ENCODE assay signal across 30 cellular contexts in the genomic region with DNA sequence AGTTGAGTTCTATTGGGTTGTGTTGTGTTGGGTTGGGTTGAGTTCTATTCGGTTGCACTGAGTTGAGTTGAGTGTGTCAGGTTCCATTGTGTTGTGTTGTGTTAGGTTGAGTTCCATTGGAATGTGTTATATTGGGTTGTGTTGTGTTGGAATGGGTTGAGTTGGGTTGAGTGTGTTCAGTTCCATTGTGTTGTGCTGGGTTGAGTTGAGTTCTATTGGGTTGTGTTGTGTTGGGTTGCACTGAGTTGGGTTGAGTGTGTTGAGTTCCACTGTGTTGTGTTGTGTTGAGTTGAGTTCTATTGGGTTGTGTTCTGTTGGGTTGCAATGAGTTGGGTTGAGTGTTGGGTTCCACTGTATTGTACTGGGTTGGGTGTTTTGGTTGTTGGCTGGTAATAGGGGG. TPM values are rescaled to one million over a fixed set of nuclear protein-coding genes. Genes with fewer than 3 reads are reported as not detected.
"Had no signal": no experiment of that assay in that cellular context is flagged by ENCODE, and none has a peak within 500 bp of the region (broad histone marks: within the 10 kb centered on the region; RNA-seq: fewer than 3 reads in every experiment).

No MANE protein-coding gene starts in this region.

- DNase-seq: effector CD8-positive, alpha-beta T cell; effector memory CD8-positive, alpha-beta T cell; endodermal cell; erythroblast; esophagus squamous epithelium; foreskin fibroblast; foreskin melanocyte; gastrocnemius medialis; glutamatergic neuron; heart right ventricle; hippocampal formation; left cardiac atrium; left lung; left ventricle myocardium superior; lower lobe of right lung; mesenchymal stem cell; mucosa of descending colon had no signal

- H3K27ac ChIP-seq: coronary artery, epithelial cell of prostate, esophagus squamous epithelium, gastrocnemius medialis, heart right ventricle, left lung, lower lobe of right lung had no signal

- H3K4me3 ChIP-seq: coronary artery, esophagus squamous epithelium, gastrocnemius medialis, heart right ventricle, left lung, lower lobe of right lung, mucosa of descending colon had no signal

- FAIRE-seq: colon, endometrium, islet of Langerhans, keratinocyte had no signal

- H3K4me1 ChIP-seq: esophagus squamous epithelium, gastrocnemius medialis, left lung, lower lobe of right lung had no signal

- H3K27me3 ChIP-seq: gastrocnemius medialis, heart right ventricle, left lung had no signal

- H3K36me3 ChIP-seq: esophagus squamous epithelium, gastrocnemius medialis, heart right ventricle, left lung, lower lobe of right lung had no signal

- H3K9me3 ChIP-seq: esophagus squamous epithelium, gastrocnemius medialis, heart right ventricle, left lung, lower lobe of right lung, mucosa of descending colon had no signal

RNA-seq across cellular contexts. Expression of gene ALX4, which starts 35.5 kb away (rescaled TPM):
- total RNA-seq: dermis microvascular lymphatic vessel endothelial cell, endodermal cell, esophagus mucosa, esophagus squamous epithelium, glomerular endothelial cell, kidney epithelial cell, left lung, lower lobe of right lung, lung microvascular endothelial cell, mesenteric fat pad, mucosa of descending colon, myocyte had no signal
